In the genomic region with DNA sequence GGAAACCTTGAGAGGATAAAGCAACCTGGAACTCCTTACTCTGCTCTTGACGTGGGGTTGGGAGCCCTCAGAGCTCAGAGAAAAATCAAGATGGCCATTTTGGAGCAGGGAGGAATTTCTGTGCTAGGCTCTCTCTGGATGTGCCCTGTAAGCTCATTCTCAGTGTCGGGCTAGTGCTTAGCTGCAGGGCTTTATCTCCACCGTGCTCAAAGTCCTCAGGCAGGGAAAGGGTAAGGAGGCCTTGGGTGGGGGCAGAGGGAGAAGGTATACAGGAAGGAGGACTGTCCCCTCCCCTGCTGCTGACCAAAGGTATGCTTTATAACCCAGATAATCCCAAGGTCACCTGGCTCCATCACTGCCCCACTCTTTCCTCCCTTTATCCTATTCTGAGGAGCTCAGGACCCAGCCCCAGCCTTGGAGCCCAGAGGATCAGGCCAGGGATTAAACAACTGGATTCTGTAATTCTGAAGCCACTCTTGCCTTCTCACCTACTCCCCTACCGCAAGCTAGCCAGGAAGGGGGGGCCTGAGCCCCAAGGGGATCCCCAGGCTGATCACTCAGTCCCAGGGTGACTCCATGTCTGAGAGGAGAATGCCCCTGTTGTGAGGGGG, we compare ENCODE assay signal across 7 cellular contexts.
DNase-seq lines count a peak whose midpoint lies in the region; ATAC-seq lines count a peak whose summit lies in the region.

No MANE protein-coding gene starts in this region.

- peaks cover 25% of the 10 kb centered on the region for H3K4me1 Mint-ChIP-seq in activated naive CD4-positive, alpha-beta T cell treated with anti-CD3 and anti-CD28 coated beads, Interleukin-2, amount 10 ng/mL, durations not matched to agents 7 days and 5 days
- H3K4me1 Mint-ChIP-seq in stimulated activated naive B cell treated with anti-CD40 and anti-IgM and Interleukin-4, amounts not matched to agents 10 μg/mL and 1 μg/mL and 100 μg/mL, for 72 hours, result peaks cover 18 to 28% of the 10 kb centered on the region in 2 donors

- H3K4me3 ChIP-seq in HUES48 (ENCODE audit: low read depth, low read length), result peak overlapping the region; percentile 85
- peak overlapping the region; percentile 82 for H3K4me3 ChIP-seq in iPS-18c (ENCODE audit: insufficient read depth, low read depth, low read length)

- peaks cover 43% of the 10 kb centered on the region for H3K36me3 ChIP-seq in HUES48 (ENCODE audit: control insufficient read depth, insufficient read depth, low read length)

- H3K9me3 ChIP-seq in HUES48 (ENCODE audit: control insufficient read depth, insufficient read depth, low read length) (no peaks in the 10 kb centered on the region), iPS-18c (ENCODE audit: control insufficient read depth, insufficient read depth, low read length) (no peaks in the 10 kb centered on the region)

- H3K9me3 Mint-ChIP-seq in activated naive CD4-positive, alpha-beta T cell treated with anti-CD3 and anti-CD28 coated beads, Interleukin-2, amount 10 ng/mL, durations not matched to agents 7 days and 5 days, result no peaks in the 10 kb centered on the region
- H3K9me3 Mint-ChIP-seq in stimulated activated naive B cell treated with anti-CD40 and anti-IgM and Interleukin-4, amounts not matched to agents 10 μg/mL and 1 μg/mL and 100 μg/mL, for 72 hours, result no peaks in the 10 kb centered on the region

- H3K27ac Mint-ChIP-seq in activated naive CD4-positive, alpha-beta T cell treated with anti-CD3 and anti-CD28 coated beads, Interleukin-2, amount 10 ng/mL, durations not matched to agents 7 days and 5 days, result no peak overlapping the region
- peak overlapping the region; percentile 82 for H3K27ac Mint-ChIP-seq in stimulated activated naive B cell treated with anti-CD40 and anti-IgM and Interleukin-4, amounts not matched to agents 10 μg/mL and 1 μg/mL and 100 μg/mL, for 72 hours

- peaks cover 14% of the 10 kb centered on the region for H3K4me1 ChIP-seq in HUES48 (ENCODE audit: control insufficient read depth, insufficient read depth, low read length)

- no peak for ATAC-seq in stimulated activated naive B cell treated with anti-CD40 and anti-IgM and Interleukin-4, amounts not matched to agents 10 μg/mL and 1 μg/mL and 100 μg/mL, for 72 hours (replicated peaks)
- ATAC-seq in GM19463 (IDR thresholded peaks at IDR 0.05; ENCODE audit: unreplicated experiment), result no peak
- ATAC-seq in GM21529 (IDR thresholded peaks at IDR 0.05; ENCODE audit: unreplicated experiment), result no peak

- DNase-seq in activated naive CD4-positive, alpha-beta T cell treated with anti-CD3 and anti-CD28 coated beads, Interleukin-2, amount 10 ng/mL, durations not matched to agents 7 days and 5 days, result no peak
- DNase-seq in stimulated activated naive B cell treated with anti-CD40 and anti-IgM and Interleukin-4, amounts not matched to agents 10 μg/mL and 1 μg/mL and 100 μg/mL, for 72 hours, result no peak
- DNase-seq in T1000 (lab: John Stamatoyannopoulos, UW), result no peak

- peak overlapping the region; percentile 55 for H3K4me3 Mint-ChIP-seq in activated naive CD4-positive, alpha-beta T cell treated with anti-CD3 and anti-CD28 coated beads, Interleukin-2, amount 10 ng/mL, durations not matched to agents 7 days and 5 days
- peak overlapping the region; percentile 83 to 85 for H3K4me3 Mint-ChIP-seq in stimulated activated naive B cell treated with anti-CD40 and anti-IgM and Interleukin-4, amounts not matched to agents 10 μg/mL and 1 μg/mL and 100 μg/mL, for 72 hours

- H3K36me3 Mint-ChIP-seq in activated naive CD4-positive, alpha-beta T cell treated with anti-CD3 and anti-CD28 coated beads, Interleukin-2, amount 10 ng/mL, durations not matched to agents 7 days and 5 days, result peaks cover 13% of the 10 kb centered on the region
- H3K36me3 Mint-ChIP-seq in stimulated activated naive B cell treated with anti-CD40 and anti-IgM and Interleukin-4, amounts not matched to agents 10 μg/mL and 1 μg/mL and 100 μg/mL, for 72 hours, result peaks cover 20 to 34% of the 10 kb centered on the region in 2 donors

- peaks cover 18% of the 10 kb centered on the region for H3K27me3 Mint-ChIP-seq in activated naive CD4-positive, alpha-beta T cell treated with anti-CD3 and anti-CD28 coated beads, Interleukin-2, amount 10 ng/mL, durations not matched to agents 7 days and 5 days
- peaks cover 5 to 10% of the 10 kb centered on the region in 2 donors for H3K27me3 Mint-ChIP-seq in stimulated activated naive B cell treated with anti-CD40 and anti-IgM and Interleukin-4, amounts not matched to agents 10 μg/mL and 1 μg/mL and 100 μg/mL, for 72 hours

- peak overlapping the region; percentile 22; the same call in 1 of the 2 replicates for H3K9ac ChIP-seq in HUES48 (ENCODE audit: low read depth, low read length)

- CTCF ChIA-PET in activated naive CD4-positive, alpha-beta T cell treated with anti-CD3 and anti-CD28 coated beads, Interleukin-2, amount 10 ng/mL, durations not matched to agents 7 days and 5 days (lab: Charles Lee), result interaction anchor here (1.3 to 2.6 kb wide), 2 partner anchors 8 to 10 kb away, joined by 3 to 23 read pairs; partner anchors contain the start of gene MRM1

- H3K27me3 ChIP-seq in HUES48 (ENCODE audit: control insufficient read depth, insufficient read depth, low read length), result no peaks in the 10 kb centered on the region

- peak overlapping the region; percentile 87 for H3K27ac ChIP-seq in HUES48 (ENCODE audit: low read depth, low read length)
